ENCODE assay signal across 19 cellular contexts in genomic region chr12:25903603-25904245, GRCh38. TPM values are rescaled to one million over a fixed set of nuclear protein-coding genes. Genes with fewer than 3 reads are reported as not detected.
DNase-seq lines count a peak whose midpoint lies in the region; ATAC-seq, FAIRE-seq and TF ChIP-seq lines count a peak whose summit lies in the region.
"Had no signal": no experiment of that assay in that cellular context is flagged by ENCODE, and none has a peak within 500 bp of the region (broad histone marks: within the 10 kb centered on the region; RNA-seq: fewer than 3 reads in every experiment).

No MANE protein-coding gene starts in this region.

- H3K27ac ChIP-seq in lower lobe of right lung (no peak overlapping the region), PC-3 (ENCODE audit: low read length) (no peak overlapping the region)
- H3K27ac ChIP-seq: 22Rv1 had no signal

- no peaks in the 10 kb centered on the region for H3K36me3 Mint-ChIP-seq in activated naive CD8-positive, alpha-beta T cell treated with anti-CD3 and anti-CD28 coated beads for 36 hours
- H3K36me3 Mint-ChIP-seq in activated naive CD8-positive, alpha-beta T cell treated with anti-CD3 and anti-CD28 coated beads, Interleukin-2, amount 50 U/mL, for 24 hours (ENCODE audit: low read depth), result no peaks in the 10 kb centered on the region
- H3K36me3 Mint-ChIP-seq: CD14-positive monocyte had no signal

- H3K27me3 ChIP-seq in lower lobe of right lung (ENCODE audit: low read depth) (no peaks in the 10 kb centered on the region), PC-3 (ENCODE audit: low read length) (no peaks in the 10 kb centered on the region)

- FAIRE-seq in urothelium cell line (lab: Jason Lieb, UNC), result peak; percentile 46
- FAIRE-seq: GM12878, GM19239, RCC 7860 had no signal

- H3K4me2 ChIP-seq in PC-3 (ENCODE audit: low read length), result no peak overlapping the region

- no peaks in the 10 kb centered on the region for H3K9me3 Mint-ChIP-seq in activated naive CD8-positive, alpha-beta T cell treated with anti-CD3 and anti-CD28 coated beads for 36 hours
- no peaks in the 10 kb centered on the region for H3K9me3 Mint-ChIP-seq in activated naive CD8-positive, alpha-beta T cell treated with anti-CD3 and anti-CD28 coated beads, Interleukin-2, amount 50 U/mL, for 24 hours
- H3K9me3 Mint-ChIP-seq: HFFc6 had no signal

- H3K9me3 ChIP-seq in lower lobe of right lung (no peaks in the 10 kb centered on the region), PC-3 (ENCODE audit: low read length) (no peaks in the 10 kb centered on the region)

- no peak overlapping the region for H3K9ac ChIP-seq in PC-3 (ENCODE audit: low read length)

- no peaks in the 10 kb centered on the region for H4K20me1 ChIP-seq in PC-3 (ENCODE audit: low read length)

- no peaks in the 10 kb centered on the region for H3K4me1 Mint-ChIP-seq in activated naive CD8-positive, alpha-beta T cell treated with anti-CD3 and anti-CD28 coated beads for 36 hours
- H3K4me1 Mint-ChIP-seq in activated naive CD8-positive, alpha-beta T cell treated with anti-CD3 and anti-CD28 coated beads, Interleukin-2, amount 50 U/mL, for 24 hours, result no peaks in the 10 kb centered on the region
- H3K4me1 Mint-ChIP-seq: CD14-positive monocyte had no signal

- peaks cover under 1% of the 10 kb centered on the region for H3K27me3 Mint-ChIP-seq in activated naive CD8-positive, alpha-beta T cell treated with anti-CD3 and anti-CD28 coated beads for 36 hours
- H3K27me3 Mint-ChIP-seq in activated naive CD8-positive, alpha-beta T cell treated with anti-CD3 and anti-CD28 coated beads, Interleukin-2, amount 50 U/mL, for 24 hours, result no peaks in the 10 kb centered on the region

- no peak for ATAC-seq in activated naive CD8-positive, alpha-beta T cell treated with anti-CD3 and anti-CD28 coated beads, Interleukin-2, amount 50 U/mL, for 24 hours
- no peak for ATAC-seq in GM19351 (IDR thresholded peaks at IDR 0.05; ENCODE audit: unreplicated experiment)
- ATAC-seq in lower lobe of right lung, result no peak
- ATAC-seq in PC-3, result no peak; the same call in 1 of the 2 replicates
- ATAC-seq: GM12878, Right ventricle myocardium inferior had no signal

- no peaks in the 10 kb centered on the region for H3F3A ChIP-seq in PC-3 (ENCODE audit: low read length, unreplicated experiment)

- no peak for DNase-seq in activated naive CD8-positive, alpha-beta T cell treated with anti-CD3 and anti-CD28 coated beads for 36 hours
- DNase-seq in activated naive CD8-positive, alpha-beta T cell treated with anti-CD3 and anti-CD28 coated beads, Interleukin-2, amount 50 U/mL, for 24 hours, result no peak
- DNase-seq in NOMO-1 treated with DMSO at 0.1 percent for 48 hours (lab: John Stamatoyannopoulos, UW; ENCODE audit: unreplicated experiment) (peak; percentile 75), amniotic epithelial cell (ENCODE audit: low read depth) (peak; percentile 60), urothelium cell line (ENCODE audit: low spot score) (no peak), lower lobe of right lung (no peak), PC-3 (no peak)
- DNase-seq: DMS 273 treated with DMSO at 0.1 percent for 48 hours, KG1, NCI-H1694 treated with DMSO at 0.1 percent for 48 hours, NCI-H510A treated with DMSO at 0.1 percent for 48 hours had no signal

- CTCF ChIA-PET in PC-3 (lab: Charles Lee), result interaction anchor here (0.5 kb wide), 1 partner anchor 446 kb away, joined by 5 read pairs; no protein-coding TSS in a partner anchor

- H2AFZ ChIP-seq in PC-3 (ENCODE audit: low read length), result no peak overlapping the region

- no peak overlapping the region for H3K4me3 Mint-ChIP-seq in activated naive CD8-positive, alpha-beta T cell treated with anti-CD3 and anti-CD28 coated beads for 36 hours
- H3K4me3 Mint-ChIP-seq in activated naive CD8-positive, alpha-beta T cell treated with anti-CD3 and anti-CD28 coated beads, Interleukin-2, amount 50 U/mL, for 24 hours, result no peak overlapping the region
- H3K4me3 Mint-ChIP-seq: CD14-positive monocyte, HFFc6 had no signal

- POLR2A ChIA-PET in PC-3 (lab: Charles Lee; ENCODE audit: unreplicated experiment), result interaction anchor here (0.6 kb wide), 1 partner anchor 886 kb away, joined by 9 read pairs; no protein-coding TSS in a partner anchor

- H3K4me3 ChIP-seq in lower lobe of right lung (no peak overlapping the region), PC-3 (ENCODE audit: low read length) (no peak overlapping the region)
- H3K4me3 ChIP-seq: GM12878 had no signal

- no peaks in the 10 kb centered on the region for H3K79me2 ChIP-seq in PC-3 (ENCODE audit: low read length)

- H3K36me3 ChIP-seq in lower lobe of right lung, result no peaks in the 10 kb centered on the region
- H3K36me3 ChIP-seq in PC-3 (ENCODE audit: low read depth, low read length), result no peaks in the 10 kb centered on the region

- peak overlapping the region; percentile 9 for H3K27ac Mint-ChIP-seq in activated naive CD8-positive, alpha-beta T cell treated with anti-CD3 and anti-CD28 coated beads for 36 hours
- no peak overlapping the region for H3K27ac Mint-ChIP-seq in activated naive CD8-positive, alpha-beta T cell treated with anti-CD3 and anti-CD28 coated beads, Interleukin-2, amount 50 U/mL, for 24 hours
- H3K27ac Mint-ChIP-seq: CD14-positive monocyte, HFFc6 had no signal

- BruUV-seq in PC-3 (replicated peaks; lab: Mats Ljungman, UMichigan), result no TSS peak

- H3K4me1 ChIP-seq in lower lobe of right lung (no peaks in the 10 kb centered on the region), PC-3 (ENCODE audit: insufficient read depth, low read length) (peaks cover 7% of the 10 kb centered on the region; the same call in 1 of the 2 replicates)

- intact Hi-C loops in lower lobe of right lung (cut with DNase I), result no loop called here
- intact Hi-C loops in PC-3 (cut with micrococcal nuclease), result no loop called here

- no peaks in the 10 kb centered on the region for H3K9me2 ChIP-seq in PC-3 (replicated peaks; ENCODE audit: low read length)

- no peak for TF ChIP-seq CTCF in lower lobe of right lung (IDR thresholded peaks at IDR 0.05)
- no peak for TF ChIP-seq CTCF in PC-3 (conservative IDR thresholded peaks at IDR 0.05; ENCODE audit: low read depth, low read length)

RNA-seq across cellular contexts. Expression of gene RASSF8, which starts 54.8 kb away (rescaled TPM):
- under 1 TPM in 1 of 2 experiments, not detected in 1; 0.18 TPM for total RNA-seq in activated naive CD8-positive, alpha-beta T cell treated with anti-CD3 and anti-CD28 coated beads for 36 hours
- 62.1 TPM for total RNA-seq in lower lobe of right lung
- 51.2 and 87.8 TPM in 2 replicates for total RNA-seq in PC-3 (2014; rRNA removed)

Comparison
In these comparisons a context has a peak if more than half of its experiments do, and no peak if none do; other contexts are left out.
1. DNase-seq: peak in NOMO-1 treated with DMSO at 0.1 percent for 48 hours (single experiment) and amniotic epithelial cell (single experiment); none in activated naive CD8-positive, alpha-beta T cell treated with anti-CD3 and anti-CD28 coated beads for 36 hours (single experiment), activated naive CD8-positive, alpha-beta T cell treated with anti-CD3 and anti-CD28 coated beads, Interleukin-2, amount 50 U/mL, for 24 hours (single experiment), urothelium cell line (single experiment), lower lobe of right lung (single experiment) and PC-3 (single experiment).
2. RNA of gene RASSF8, which starts 54.8 kb away (total RNA-seq): 62.1 TPM in lower lobe of right lung (single experiment) and 51.2 to 87.8 TPM in PC-3; 0.18 TPM in activated naive CD8-positive, alpha-beta T cell treated with anti-CD3 and anti-CD28 coated beads for 36 hours; every median in the first group is over 10 times any median in the second.